Comparison of ENCODE assay signal across 8 cellular contexts in the genomic region with DNA sequence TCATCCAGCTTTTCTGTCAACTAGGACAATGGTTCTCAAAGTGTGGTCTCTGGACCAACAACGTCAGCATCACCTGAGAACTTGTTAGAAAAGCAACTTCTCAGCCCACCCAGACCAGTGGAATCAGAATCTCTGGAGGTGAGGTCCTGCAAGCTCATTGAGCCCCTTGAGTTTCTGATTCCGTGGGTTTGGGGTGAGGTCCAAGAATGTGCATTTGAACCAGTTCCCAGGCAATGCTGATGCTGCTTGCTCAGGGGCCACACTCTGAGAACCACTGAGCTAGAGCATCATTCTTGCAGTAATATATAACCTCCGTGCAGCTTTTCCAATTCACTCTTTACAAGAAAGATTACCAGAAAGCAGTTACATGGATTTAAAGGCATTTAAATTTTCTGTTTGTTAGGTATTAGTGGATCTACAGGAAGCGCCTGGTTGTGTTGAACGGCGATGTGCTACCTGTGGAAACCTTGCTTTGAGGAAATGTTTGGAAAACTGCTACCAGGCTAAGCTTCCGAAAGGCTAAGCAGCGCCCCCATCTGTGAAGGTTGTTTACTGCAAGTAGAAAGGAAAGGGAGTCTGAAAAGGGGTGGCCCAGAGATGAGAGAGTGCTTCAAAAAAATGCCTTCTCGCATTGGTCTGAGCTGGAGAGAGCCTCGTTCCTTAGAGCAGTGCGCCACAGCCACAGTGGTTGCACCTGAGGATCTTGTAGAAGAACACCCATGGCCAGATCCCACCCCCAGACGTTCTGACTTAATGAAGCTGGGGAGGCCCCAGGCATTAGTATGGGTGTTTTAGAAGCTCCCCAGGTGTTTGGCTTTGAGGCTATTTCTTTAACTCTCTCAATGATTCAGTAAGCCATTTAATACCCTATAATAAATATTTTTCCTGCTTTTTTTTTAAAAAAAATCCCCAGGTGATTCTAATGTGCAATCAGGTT. TPM values are rescaled to one million over a fixed set of nuclear protein-coding genes. Genes with fewer than 3 reads are reported as not detected.
DNase-seq lines count a peak whose midpoint lies in the region; ATAC-seq and TF ChIP-seq lines count a peak whose summit lies in the region.
"Had no signal": no experiment of that assay in that cellular context is flagged by ENCODE, and none has a peak within 500 bp of the region (broad histone marks: within the 10 kb centered on the region; RNA-seq: fewer than 3 reads in every experiment).

No MANE protein-coding gene starts in this region.

- H3K4me1 ChIP-seq in SJSA1 (replicated peaks) (peaks cover 24% of the 10 kb centered on the region), right lobe of liver (peaks cover 0 to 6% (median 2%) of the 10 kb centered on the region in 4 donors), upper lobe of right lung (peaks cover 19% of the 10 kb centered on the region)

- TF ChIP-seq CTCF in HFFc6 (IDR thresholded peaks at IDR 0.05) = peak; percentile 88
- peak; percentile 59 to 66 (median 62) for TF ChIP-seq CTCF in right lobe of liver (IDR thresholded peaks at IDR 0.05)
- TF ChIP-seq CTCF in upper lobe of right lung (IDR thresholded peaks at IDR 0.05) = peak; percentile 71

- DNase-seq in DMS53 treated with DMSO at 0.1 percent for 48 hours (lab: John Stamatoyannopoulos, UW; ENCODE audit: unreplicated experiment) = peak; percentile 50
- peak; percentile 25 for DNase-seq in HFFc6
- DNase-seq in SJSA1 (ENCODE audit: low read depth in 1 of 2, low spot score in 2 of 2) = peak; percentile 48 to 59
- DNase-seq in caudate nucleus (lab: John Stamatoyannopoulos, UW) = peak in 31 of 61 donors; percentile 6 to 67 (median 27)
- peak in 1 of 3 donors; percentile 38 for DNase-seq in right lobe of liver
- DNase-seq in upper lobe of right lung = no peak
- DNase-seq in activated T-helper 2 cell treated with anti-CD3 and anti-CD28 coated beads, Interferon-gamma antibody, Interleukin-2, Interleukin-4, amounts not matched to agents 10 μg/mL and 5 μg/mL and 100 μg/mL, durations not matched to agents 14 hours and 24 hours and 36 hours (ENCODE audit: low spot score) = no peak

- H3K4me3 ChIP-seq in SJSA1 (no peak overlapping the region), right lobe of liver (no peak overlapping the region), upper lobe of right lung (no peak overlapping the region)

- peaks cover 25% of the 10 kb centered on the region for H3K4me1 Mint-ChIP-seq in HFFc6 (ENCODE audit: low read depth)
- H3K4me1 Mint-ChIP-seq in activated T-helper 2 cell treated with anti-CD3 and anti-CD28 coated beads, Interferon-gamma antibody, Interleukin-2, Interleukin-4, amounts not matched to agents 10 μg/mL and 5 μg/mL and 100 μg/mL, durations not matched to agents 14 hours and 24 hours and 36 hours (ENCODE audit: low read depth) = peaks cover 26% of the 10 kb centered on the region

- no peaks in the 10 kb centered on the region for H3K27me3 Mint-ChIP-seq in HFFc6 (ENCODE audit: insufficient read depth)
- no peaks in the 10 kb centered on the region for H3K27me3 Mint-ChIP-seq in activated T-helper 2 cell treated with anti-CD3 and anti-CD28 coated beads, Interferon-gamma antibody, Interleukin-2, Interleukin-4, amounts not matched to agents 10 μg/mL and 5 μg/mL and 100 μg/mL, durations not matched to agents 14 hours and 24 hours and 36 hours (ENCODE audit: low read depth)

- no peaks in the 10 kb centered on the region for H3K9me3 Mint-ChIP-seq in HFFc6
- H3K9me3 Mint-ChIP-seq in activated T-helper 2 cell treated with anti-CD3 and anti-CD28 coated beads, Interferon-gamma antibody, Interleukin-2, Interleukin-4, amounts not matched to agents 10 μg/mL and 5 μg/mL and 100 μg/mL, durations not matched to agents 14 hours and 24 hours and 36 hours = no peaks in the 10 kb centered on the region

- H3K27ac ChIP-seq in SJSA1 = no peak overlapping the region
- H3K27ac ChIP-seq in caudate nucleus (ENCODE audit: low read depth, low read length) = no peak overlapping the region
- no peak overlapping the region for H3K27ac ChIP-seq in right lobe of liver
- H3K27ac ChIP-seq in upper lobe of right lung = no peak overlapping the region

- ATAC-seq in right lobe of liver = peak; percentile 67 to 84 (median 72)
- peak; percentile 84 for ATAC-seq in upper lobe of right lung

- H3K36me3 ChIP-seq in SJSA1 = peaks cover 27% of the 10 kb centered on the region
- H3K36me3 ChIP-seq in right lobe of liver = peaks cover 0 to 34% (median 19%) of the 10 kb centered on the region in 4 donors
- peaks cover 27% of the 10 kb centered on the region for H3K36me3 ChIP-seq in upper lobe of right lung

- H3K36me3 Mint-ChIP-seq in HFFc6 (ENCODE audit: low read depth) = no peaks in the 10 kb centered on the region
- peaks cover 11% of the 10 kb centered on the region for H3K36me3 Mint-ChIP-seq in activated T-helper 2 cell treated with anti-CD3 and anti-CD28 coated beads, Interferon-gamma antibody, Interleukin-2, Interleukin-4, amounts not matched to agents 10 μg/mL and 5 μg/mL and 100 μg/mL, durations not matched to agents 14 hours and 24 hours and 36 hours (ENCODE audit: low read depth)

- WGBS in right lobe of liver (ENCODE audit: insufficient coverage, low coverage, low lambda C conversion rate, missing lambda C conversion rate) = 46% methylated on average over 9 of the region's 12 CpGs

- TF ChIP-seq POLR2A in right lobe of liver (IDR thresholded peaks at IDR 0.05) = no peak

- H3K27ac Mint-ChIP-seq in HFFc6 = no peak overlapping the region
- H3K27ac Mint-ChIP-seq in activated T-helper 2 cell treated with anti-CD3 and anti-CD28 coated beads, Interferon-gamma antibody, Interleukin-2, Interleukin-4, amounts not matched to agents 10 μg/mL and 5 μg/mL and 100 μg/mL, durations not matched to agents 14 hours and 24 hours and 36 hours = no peak overlapping the region

- H3K4me3 Mint-ChIP-seq in HFFc6 = no peak overlapping the region
- H3K4me3 Mint-ChIP-seq in activated T-helper 2 cell treated with anti-CD3 and anti-CD28 coated beads, Interferon-gamma antibody, Interleukin-2, Interleukin-4, amounts not matched to agents 10 μg/mL and 5 μg/mL and 100 μg/mL, durations not matched to agents 14 hours and 24 hours and 36 hours (ENCODE audit: low read depth) = no peak overlapping the region

- intact Hi-C loops in right lobe of liver (cut with DNase I) = no loop called here
- intact Hi-C loops in upper lobe of right lung (cut with DNase I) = loop anchor here (10.0 kb wide), 1 partner anchor 277 kb away; the partner anchor contains the start of gene HAPLN3
- intact Hi-C loops in activated T-helper 2 cell treated with anti-CD3 and anti-CD28 coated beads, Interferon-gamma antibody, Interleukin-2, Interleukin-4, amounts not matched to agents 10 μg/mL and 5 μg/mL and 100 μg/mL, durations not matched to agents 14 hours and 24 hours and 36 hours (cut with micrococcal nuclease) = no loop called here

- no peaks in the 10 kb centered on the region for H3K27me3 ChIP-seq in SJSA1 (replicated peaks)
- H3K27me3 ChIP-seq in right lobe of liver = no peaks in the 10 kb centered on the region
- H3K27me3 ChIP-seq in upper lobe of right lung = no peaks in the 10 kb centered on the region

- H3K9me3 ChIP-seq in SJSA1 (replicated peaks) (no peaks in the 10 kb centered on the region), right lobe of liver (no peaks in the 10 kb centered on the region), upper lobe of right lung (no peaks in the 10 kb centered on the region)

RNA-seq across cellular contexts. Expression of gene RLBP1, which starts 50.0 kb away (rescaled TPM):
- total RNA-seq in HFFc6 (2021; fragmentation: NEBNext Ultra II Directional; extraction: Animal tissue kit (Norgen Biotek cat#: 25700)) = not detected
- total RNA-seq in SJSA1 (2014; rRNA removed; shearing (Covaris generic)) = 0.16 TPM in 1 of 2 replicates, not detected in the other
- not detected for total RNA-seq in right lobe of liver
- not detected for total RNA-seq in upper lobe of right lung
- total RNA-seq in activated T-helper 2 cell treated with anti-CD3 and anti-CD28 coated beads, Interferon-gamma antibody, Interleukin-2, Interleukin-4, amounts not matched to agents 10 μg/mL and 5 μg/mL and 100 μg/mL, durations not matched to agents 14 hours and 24 hours and 36 hours = 0.21 and 0.52 TPM in 2 replicates
- total RNA-seq: activated CD8-positive, alpha-beta memory T cell treated with anti-CD3 and anti-CD28 coated beads for 36 hours had no signal

Comparison
In these comparisons a context has a peak if more than half of its experiments do, and no peak if none do; other contexts are left out.
1. DNase-seq: peak in DMS53 treated with DMSO at 0.1 percent for 48 hours (single experiment), HFFc6 (single experiment), SJSA1 (2 of 2) and caudate nucleus (31 of 61); none in upper lobe of right lung (single experiment) and activated T-helper 2 cell treated with anti-CD3 and anti-CD28 coated beads, Interferon-gamma antibody, Interleukin-2, Interleukin-4, amounts not matched to agents 10 μg/mL and 5 μg/mL and 100 μg/mL, durations not matched to agents 14 hours and 24 hours and 36 hours (single experiment).
2. Peak in every context shown above with its lines, with median percentiles within 50 percentile points of each other: CTCF ChIP-seq.